Comparison of ENCODE assay signal across 8 cellular contexts in the genomic region with DNA sequence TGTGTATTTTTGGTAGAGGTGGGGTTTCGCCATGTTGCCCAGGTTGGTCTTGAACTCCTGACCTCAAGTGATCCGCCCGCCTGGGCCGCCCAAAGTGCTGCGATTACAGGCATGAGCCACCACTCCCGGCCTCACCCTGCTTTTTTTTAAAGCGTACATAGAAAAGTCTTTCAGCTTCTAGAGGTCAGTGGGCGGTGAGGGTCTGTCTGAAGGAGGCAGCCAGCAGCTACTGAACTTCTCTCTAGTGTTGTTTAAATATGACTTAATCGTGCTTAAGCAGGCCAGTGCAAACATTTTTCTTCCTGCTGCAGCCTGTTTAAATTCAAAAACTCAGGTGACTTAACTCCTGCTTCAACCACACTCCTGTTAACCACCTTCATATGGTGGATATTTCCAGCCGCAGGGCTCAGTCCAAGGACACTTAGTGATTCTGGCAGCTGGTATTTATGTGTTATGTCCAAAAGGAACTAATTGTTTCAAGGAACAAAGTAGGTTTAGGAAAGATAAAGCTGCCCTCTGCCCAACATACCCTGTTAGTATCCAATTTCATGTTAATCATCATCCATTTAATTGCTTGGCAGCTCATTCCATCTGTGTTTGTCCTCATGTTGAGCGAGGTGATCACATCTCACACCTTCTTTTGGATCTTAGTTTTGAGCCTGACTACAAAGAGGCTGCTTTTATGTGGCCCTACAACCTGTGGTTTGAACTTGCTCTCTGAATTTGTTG. TPM values are rescaled to one million over a fixed set of nuclear protein-coding genes. Genes with fewer than 3 reads are reported as not detected.
DNase-seq lines count a peak whose midpoint lies in the region; ATAC-seq and TF ChIP-seq lines count a peak whose summit lies in the region.

No MANE protein-coding gene starts in this region.

- H3K4me3 Mint-ChIP-seq in activated T-cell treated with anti-CD3 and anti-CD28 coated beads, Interleukin-2, amount 50 U/mL, for 24 hours, result peak overlapping the region; percentile 94
- H3K4me3 Mint-ChIP-seq in WTC11 (peak overlapping the region; percentile 59), glutamatergic neuron (ENCODE audit: unreplicated experiment) (peak overlapping the region; percentile 62)

- CTCF ChIA-PET in WTC11 (lab: Charles Lee), result interaction anchor here (1.1 kb wide), 1 partner anchor 27 kb away, joined by 3 read pairs; no protein-coding TSS in a partner anchor

- H3K27me3 ChIP-seq in suprapubic skin, result no peaks in the 10 kb centered on the region

- H3K9me3 Mint-ChIP-seq in activated T-cell treated with anti-CD3 and anti-CD28 coated beads, Interleukin-2, amount 50 U/mL, for 24 hours, result no peaks in the 10 kb centered on the region
- H3K9me3 Mint-ChIP-seq in WTC11 (no peaks in the 10 kb centered on the region), glutamatergic neuron (ENCODE audit: unreplicated experiment) (no peaks in the 10 kb centered on the region)

- TF ChIP-seq POLR2A in suprapubic skin (IDR thresholded peaks at IDR 0.05), result no peak

- POLR2A ChIA-PET in WTC11 (lab: Charles Lee), result interaction anchor here (1.8 kb wide), 1 partner anchor 10 kb away, joined by 5 read pairs; no protein-coding TSS in a partner anchor

- no peak for ATAC-seq in WTC11
- ATAC-seq in GM19035 (IDR thresholded peaks at IDR 0.05; ENCODE audit: unreplicated experiment), result no peak
- ATAC-seq in GM19328 (IDR thresholded peaks at IDR 0.05; ENCODE audit: unreplicated experiment), result no peak
- no peak for ATAC-seq in GM21526 (IDR thresholded peaks at IDR 0.05; ENCODE audit: low FRiP score, unreplicated experiment)

- DNase-seq in activated T-cell treated with anti-CD3 and anti-CD28 coated beads, Interleukin-2, amount 50 U/mL, for 24 hours, result no peak
- DNase-seq in activated T-cell treated with anti-CD3 and anti-CD28 coated beads, Interleukin-2, amount 50 U/mL, for 1 hour, result no peak
- DNase-seq in WTC11 (ENCODE audit: low spot score) (no peak), glutamatergic neuron (no peak), suprapubic skin (ENCODE audit: low spot score in 2 of 2) (no peak)

- TF ChIP-seq CTCF in WTC11 (IDR thresholded peaks at IDR 0.05), result no peak
- TF ChIP-seq CTCF in glutamatergic neuron (IDR thresholded peaks at IDR 0.05; ENCODE audit: partially characterized antibody, unreplicated experiment), result no peak
- TF ChIP-seq CTCF in suprapubic skin (IDR thresholded peaks at IDR 0.05), result no peak

- peaks cover 65% of the 10 kb centered on the region for H3K36me3 Mint-ChIP-seq in activated T-cell treated with anti-CD3 and anti-CD28 coated beads, Interleukin-2, amount 50 U/mL, for 24 hours (ENCODE audit: low read depth)
- peaks cover 49% of the 10 kb centered on the region for H3K36me3 Mint-ChIP-seq in WTC11
- no peaks in the 10 kb centered on the region for H3K36me3 Mint-ChIP-seq in glutamatergic neuron (ENCODE audit: unreplicated experiment)

- H3K27ac Mint-ChIP-seq in activated T-cell treated with anti-CD3 and anti-CD28 coated beads, Interleukin-2, amount 50 U/mL, for 24 hours, result peak overlapping the region; percentile 79
- peak overlapping the region; percentile 83 for H3K27ac Mint-ChIP-seq in WTC11
- H3K27ac Mint-ChIP-seq in glutamatergic neuron (ENCODE audit: unreplicated experiment), result peak overlapping the region; percentile 53

- no peaks in the 10 kb centered on the region for H3K27me3 Mint-ChIP-seq in activated T-cell treated with anti-CD3 and anti-CD28 coated beads, Interleukin-2, amount 50 U/mL, for 24 hours
- H3K27me3 Mint-ChIP-seq in WTC11 (ENCODE audit: low read depth), result no peaks in the 10 kb centered on the region
- no peaks in the 10 kb centered on the region for H3K27me3 Mint-ChIP-seq in glutamatergic neuron (ENCODE audit: unreplicated experiment)

- H3K4me1 Mint-ChIP-seq in activated T-cell treated with anti-CD3 and anti-CD28 coated beads, Interleukin-2, amount 50 U/mL, for 24 hours (ENCODE audit: low read depth), result peaks cover 75% of the 10 kb centered on the region
- H3K4me1 Mint-ChIP-seq in WTC11 (peaks cover 13% of the 10 kb centered on the region), glutamatergic neuron (ENCODE audit: low read depth, unreplicated experiment) (peaks cover 2% of the 10 kb centered on the region)

- TF ChIP-seq EP300 in suprapubic skin (IDR thresholded peaks at IDR 0.05), result no peak

- peak overlapping the region; percentile 14 for H3K4me3 ChIP-seq in suprapubic skin

- H3K4me1 ChIP-seq in suprapubic skin, result peaks cover 53% of the 10 kb centered on the region

- H3K36me3 ChIP-seq in suprapubic skin, result peaks cover 34% of the 10 kb centered on the region

- 49% methylated on average over 11 of the region's 11 CpGs for WGBS in suprapubic skin

- H3K9me3 ChIP-seq in suprapubic skin, result no peaks in the 10 kb centered on the region

- H3K27ac ChIP-seq in suprapubic skin, result peak overlapping the region; percentile 79

TF ChIP-seq in WTC11, 78 proteins besides CTCF, POLR2A, EP300 and RAD21 (continues in another document):
- TF ChIP-seq, protein P1, sequence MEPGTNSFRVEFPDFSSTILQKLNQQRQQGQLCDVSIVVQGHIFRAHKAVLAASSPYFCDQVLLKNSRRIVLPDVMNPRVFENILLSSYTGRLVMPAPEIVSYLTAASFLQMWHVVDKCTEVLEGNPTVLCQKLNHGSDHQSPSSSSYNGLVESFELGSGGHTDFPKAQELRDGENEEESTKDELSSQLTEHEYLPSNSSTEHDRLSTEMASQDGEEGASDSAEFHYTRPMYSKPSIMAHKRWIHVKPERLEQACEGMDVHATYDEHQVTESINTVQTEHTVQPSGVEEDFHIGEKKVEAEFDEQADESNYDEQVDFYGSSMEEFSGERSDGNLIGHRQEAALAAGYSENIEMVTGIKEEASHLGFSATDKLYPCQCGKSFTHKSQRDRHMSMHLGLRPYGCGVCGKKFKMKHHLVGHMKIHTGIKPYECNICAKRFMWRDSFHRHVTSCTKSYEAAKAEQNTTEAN (CRISPR knock-in tag; IDR thresholded peaks at IDR 0.05), result no peak
- TF ChIP-seq ZNF416 (CRISPR knock-in tag; IDR thresholded peaks at IDR 0.05) (no peak), TP53 (CRISPR knock-in tag; IDR thresholded peaks at IDR 0.05) (no peak), HMGA2 (CRISPR knock-in tag; IDR thresholded peaks at IDR 0.05) (no peak), MLX (CRISPR knock-in tag; IDR thresholded peaks at IDR 0.05) (no peak), JUN (CRISPR knock-in tag; IDR thresholded peaks at IDR 0.05) (no peak), ZNF219 (CRISPR knock-in tag; IDR thresholded peaks at IDR 0.05; ENCODE audit: borderline replicate concordance) (no peak), RORB (CRISPR knock-in tag; IDR thresholded peaks at IDR 0.05) (no peak), ZNF121 (CRISPR knock-in tag; IDR thresholded peaks at IDR 0.05) (no peak), ZNF281 (CRISPR knock-in tag; IDR thresholded peaks at IDR 0.05) (no peak), IRF1 (CRISPR knock-in tag; IDR thresholded peaks at IDR 0.05) (no peak)
- TF ChIP-seq, protein P2, sequence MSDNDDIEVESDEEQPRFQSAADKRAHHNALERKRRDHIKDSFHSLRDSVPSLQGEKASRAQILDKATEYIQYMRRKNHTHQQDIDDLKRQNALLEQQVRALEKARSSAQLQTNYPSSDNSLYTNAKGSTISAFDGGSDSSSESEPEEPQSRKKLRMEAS (CRISPR knock-in tag; IDR thresholded peaks at IDR 0.05), result no peak

RNA-seq across cellular contexts. Expression of gene PRKAB1, which starts 2.0 kb away (rescaled TPM):
- total RNA-seq in WTC11 (2021) (26.2 to 32.3 TPM (median 26.4 TPM) in 3 replicates), glutamatergic neuron (ENCODE audit: unreplicated experiment) (37.5 TPM), suprapubic skin (10 to 100 TPM; 11.3 to 28.6 (median 15.1) TPM)
